Comparison of ENCODE assay signal across 27 cellular contexts in genomic region chr22:21631025-21631424, GRCh38. TPM values are rescaled to one million over a fixed set of nuclear protein-coding genes. Genes with fewer than 3 reads are reported as not detected.
DNase-seq lines count a peak whose midpoint lies in the region; ATAC-seq and TF ChIP-seq lines count a peak whose summit lies in the region.
"Had no signal": no experiment of that assay in that cellular context is flagged by ENCODE, and none has a peak within 500 bp of the region (broad histone marks: within the 10 kb centered on the region; RNA-seq: fewer than 3 reads in every experiment).

No MANE protein-coding gene starts in this region.

- H3K36me3 ChIP-seq in SK-N-MC (ENCODE audit: insufficient read depth, low read length): 0 out of 2 replicates have a peak, but pooled peaks cover 4% of the 10 kb centered on the region
- H3K36me3 ChIP-seq: colonic mucosa, right atrium auricular region had no signal

- H3K9me3 Mint-ChIP-seq in activated CD4-positive, alpha-beta T cell treated with anti-CD3 and anti-CD28 coated beads, Interleukin-2, amount 10 ng/mL, durations not matched to agents 7 days and 5 days: no peaks in the 10 kb centered on the region
- no peaks in the 10 kb centered on the region for H3K9me3 Mint-ChIP-seq in mesothelial cell of epicardium
- H3K9me3 Mint-ChIP-seq: activated naive CD8-positive, alpha-beta T cell treated with anti-CD3 and anti-CD28 coated beads, Interleukin-2, amount 10 ng/mL, durations not matched to agents 7 days and 5 days had no signal

- intact Hi-C loops in right cardiac atrium (cut with DNase I): no loop called here

- peaks cover 37% of the 10 kb centered on the region for H3K4me1 Mint-ChIP-seq in activated CD4-positive, alpha-beta T cell treated with anti-CD3 and anti-CD28 coated beads, Interleukin-2, amount 10 ng/mL, durations not matched to agents 7 days and 5 days
- peaks cover 9% of the 10 kb centered on the region for H3K4me1 Mint-ChIP-seq in mesothelial cell of epicardium

- TF ChIP-seq CTCF in C4-2B (conservative IDR thresholded peaks at IDR 0.05) (no peak), mesothelial cell of epicardium (IDR thresholded peaks at IDR 0.05; ENCODE audit: unreplicated experiment) (no peak)

- no peak overlapping the region for H3K9ac ChIP-seq in SK-N-MC (ENCODE audit: insufficient read length)

- CTCF ChIA-PET in activated CD4-positive, alpha-beta T cell treated with anti-CD3 and anti-CD28 coated beads, Interleukin-2, amount 10 ng/mL, durations not matched to agents 7 days and 5 days (lab: Charles Lee): interaction anchor here (0.6 to 14.3 kb wide), 5 partner anchors 7 to 34 kb away, joined by 3 to 213 read pairs (median 11); partner anchors contain the start of genes PPIL2 and SDF2L1

- no peak overlapping the region for H3K4me3 ChIP-seq in SK-N-MC
- H3K4me3 ChIP-seq in right cardiac atrium (ENCODE audit: low read length): no peak overlapping the region
- H3K4me3 ChIP-seq: A549, ascending aorta, colonic mucosa, right atrium auricular region, vagina had no signal

- POLR2A ChIA-PET in activated CD4-positive, alpha-beta T cell treated with anti-CD3 and anti-CD28 coated beads, Interleukin-2, amount 10 ng/mL, durations not matched to agents 7 days and 5 days (lab: Charles Lee): interaction anchor here (1.3 kb wide), 1 partner anchor 11 kb away, joined by 5 read pairs; the partner anchor contains the start of gene SDF2L1

- H3K27me3 ChIP-seq in right cardiac atrium (ENCODE audit: control insufficient read depth, insufficient read depth): no peaks in the 10 kb centered on the region
- H3K27me3 ChIP-seq: ascending aorta, colonic mucosa, right atrium auricular region, stomach, vagina had no signal

- H3K4me1 ChIP-seq in right cardiac atrium (ENCODE audit: control insufficient read depth, insufficient read depth, low read length): peaks cover 5% of the 10 kb centered on the region

- peaks cover 22% of the 10 kb centered on the region for H3K36me3 Mint-ChIP-seq in activated CD4-positive, alpha-beta T cell treated with anti-CD3 and anti-CD28 coated beads, Interleukin-2, amount 10 ng/mL, durations not matched to agents 7 days and 5 days (ENCODE audit: low read depth)
- H3K36me3 Mint-ChIP-seq in mesothelial cell of epicardium: peaks cover 7% of the 10 kb centered on the region

- peak overlapping the region; percentile 72 for H3K27ac Mint-ChIP-seq in activated CD4-positive, alpha-beta T cell treated with anti-CD3 and anti-CD28 coated beads, Interleukin-2, amount 10 ng/mL, durations not matched to agents 7 days and 5 days
- H3K27ac Mint-ChIP-seq in mesothelial cell of epicardium: no peak overlapping the region
- H3K27ac Mint-ChIP-seq: activated naive CD8-positive, alpha-beta T cell treated with anti-CD3 and anti-CD28 coated beads, Interleukin-2, amount 10 ng/mL, durations not matched to agents 7 days and 5 days had no signal

- no peak overlapping the region for H3K4me3 Mint-ChIP-seq in activated CD4-positive, alpha-beta T cell treated with anti-CD3 and anti-CD28 coated beads, Interleukin-2, amount 10 ng/mL, durations not matched to agents 7 days and 5 days
- peak overlapping the region; percentile 51 for H3K4me3 Mint-ChIP-seq in mesothelial cell of epicardium

- no peak for DNase-seq in activated CD4-positive, alpha-beta T cell treated with anti-CD3 and anti-CD28 coated beads, Interleukin-2, amount 10 ng/mL, durations not matched to agents 7 days and 5 days
- no peak for DNase-seq in activated CD4-positive, alpha-beta T cell treated with anti-CD3 and anti-CD28 coated beads for 1 hour
- no peak for DNase-seq in SK-N-MC (ENCODE audit: low read depth, low spot score)
- no peak for DNase-seq in mesothelial cell of epicardium (ENCODE audit: low spot score in 2 of 2, unreplicated experiment in 2 of 2)
- DNase-seq in AG08395 (ENCODE audit: low spot score): no peak
- no peak for DNase-seq in right cardiac atrium
- DNase-seq: activated naive CD8-positive, alpha-beta T cell treated with anti-CD3 and anti-CD28 coated beads, Interleukin-2, amount 10 ng/mL, durations not matched to agents 7 days and 5 days; colonic mucosa; DMS53; effector memory CD4-positive, alpha-beta T cell; hypothalamus; left cardiac atrium; NCI-H1048; NCI-H1694; NCI-H446 treated with DMSO at 0.1 percent for 48 hours; NCI-H82; stimulated activated CD4-positive, alpha-beta T cell treated with anti-CD3 and anti-CD28 coated beads, Interleukin-1b, Interleukin-23, amount 100 ng/mL, for 48 hours; stomach had no signal

- ATAC-seq in right cardiac atrium (no peak), HG03378 (IDR thresholded peaks at IDR 0.05; ENCODE audit: unreplicated experiment) (no peak)
- ATAC-seq: A549, left cardiac atrium had no signal

- H3K27ac ChIP-seq in C4-2B: 0 out of 2 replicates have a peak overlapping the region, but pooled peaks have one; percentile 8
- 0 out of 2 replicates have a peak overlapping the region, but pooled peaks have one; percentile 16 for H3K27ac ChIP-seq in SK-N-MC
- no peak overlapping the region for H3K27ac ChIP-seq in right cardiac atrium (ENCODE audit: low read length)
- H3K27ac ChIP-seq: ascending aorta, colonic mucosa, epithelial cell of prostate, right atrium auricular region, vagina had no signal

- whole genome bisulfite sequencing in right cardiac atrium: 93% methylated on average over 4 of the region's 4 CpGs

- H3K27me3 Mint-ChIP-seq in activated CD4-positive, alpha-beta T cell treated with anti-CD3 and anti-CD28 coated beads, Interleukin-2, amount 10 ng/mL, durations not matched to agents 7 days and 5 days: no peaks in the 10 kb centered on the region
- H3K27me3 Mint-ChIP-seq in mesothelial cell of epicardium (ENCODE audit: low read depth): no peaks in the 10 kb centered on the region
- H3K27me3 Mint-ChIP-seq: activated naive CD8-positive, alpha-beta T cell treated with anti-CD3 and anti-CD28 coated beads, Interleukin-2, amount 10 ng/mL, durations not matched to agents 7 days and 5 days had no signal

- H3K9me3 ChIP-seq in SK-N-MC (ENCODE audit: low read depth, low read length): no peaks in the 10 kb centered on the region
- no peaks in the 10 kb centered on the region for H3K9me3 ChIP-seq in right cardiac atrium (ENCODE audit: control insufficient read depth, low read length)
- H3K9me3 ChIP-seq: A549, ascending aorta, colonic mucosa, right atrium auricular region, stomach, vagina had no signal

RNA-seq across cellular contexts. Expression of gene YDJC, which starts 1.2 kb away (rescaled TPM):
- 10 to 100 TPM; 30.3 to 39.9 TPM for total RNA-seq in activated CD4-positive, alpha-beta T cell treated with anti-CD3 and anti-CD28 coated beads, Interleukin-2, amount 10 ng/mL, durations not matched to agents 7 days and 5 days
- total RNA-seq in mesothelial cell of epicardium: 25.3 to 26.2 TPM (median 25.8 TPM) in 3 replicates
- 1 to 10 TPM; 3.6 to 5.8 (median 5.3) TPM for total RNA-seq in right cardiac atrium
- polyA plus RNA-seq in right cardiac atrium: 7.9 TPM

RNA-seq across cellular contexts. Expression of gene CCDC116, which starts 1.5 kb away (rescaled TPM):
- under 1 TPM; 0.42 to 0.97 TPM for total RNA-seq in activated CD4-positive, alpha-beta T cell treated with anti-CD3 and anti-CD28 coated beads, Interleukin-2, amount 10 ng/mL, durations not matched to agents 7 days and 5 days
- 0.78 to 1.3 TPM (median 0.84 TPM) in 3 replicates for total RNA-seq in mesothelial cell of epicardium
- total RNA-seq in right cardiac atrium: under 1 TPM in 2 of 4 donors, not detected in 2; 0.34 TPM
- 0.29 TPM for polyA plus RNA-seq in right cardiac atrium
- total RNA-seq: ascending aorta, G401, lung microvascular endothelial cell, right atrium auricular region, stomach, vagina had no signal

RNA-seq across cellular contexts. Expression of gene SDF2L1, which starts 11.1 kb away (rescaled TPM):
- total RNA-seq in activated CD4-positive, alpha-beta T cell treated with anti-CD3 and anti-CD28 coated beads, Interleukin-2, amount 10 ng/mL, durations not matched to agents 7 days and 5 days: 10 to 100 TPM; 39.7 to 59.4 TPM
- total RNA-seq in mesothelial cell of epicardium: 19.6 to 22.1 TPM (median 20.2 TPM) in 3 replicates
- 10 to 100 TPM; 14.4 to 37.5 (median 33.4) TPM for total RNA-seq in right cardiac atrium
- 35.9 TPM for polyA plus RNA-seq in right cardiac atrium

RNA-seq across cellular contexts. Expression of gene PPIL2, which starts 34.8 kb away (rescaled TPM):
- total RNA-seq in activated CD4-positive, alpha-beta T cell treated with anti-CD3 and anti-CD28 coated beads, Interleukin-2, amount 10 ng/mL, durations not matched to agents 7 days and 5 days: 10 to 100 TPM; 75.9 to 82.7 TPM
- 40.5 to 44.8 TPM (median 41.2 TPM) in 3 replicates for total RNA-seq in mesothelial cell of epicardium
- 10 to 100 TPM; 20.4 to 32.0 (median 26.0) TPM for total RNA-seq in right cardiac atrium
- 22.6 TPM for polyA plus RNA-seq in right cardiac atrium
